In genomic region chr2:111428915-111429314, GRCh38 we compare ENCODE assay signal across 8 cellular contexts.
DNase-seq lines count a peak whose midpoint lies in the region; ATAC-seq and TF ChIP-seq lines count a peak whose summit lies in the region.
"Not testable (repeated sequence)": the region's sequence is repeated elsewhere in the genome, so short reads cannot be mapped to it uniquely, and the experiment has no call there.

No MANE protein-coding gene starts in this region.

- not testable (repeated sequence) for H3K9me3 ChIP-seq in DOHH2 (ENCODE audit: control insufficient read depth, insufficient read depth, low read length); OCI-LY3 (ENCODE audit: insufficient read depth, low read length); trophoblast cell (ENCODE audit: insufficient read depth, low read depth, low read length)

- H4K20me1 ChIP-seq in DOHH2 (ENCODE audit: control insufficient read depth, insufficient read depth, low read depth, low read length) = not testable (repeated sequence)
- peaks cover 37% of the 10 kb centered on the region for H4K20me1 ChIP-seq in OCI-LY3 (ENCODE audit: insufficient read depth, low read length)

- H4K8ac ChIP-seq in trophoblast cell (ENCODE audit: low read depth, low read length) = not testable (repeated sequence)

- peak overlapping the region; percentile 78 for H3K27ac ChIP-seq in DOHH2 (ENCODE audit: low read depth, low read length)
- not testable (repeated sequence) for H3K27ac ChIP-seq in OCI-LY3 (ENCODE audit: low read length); trophoblast cell (ENCODE audit: low read depth, low read length)

- not testable (repeated sequence) for H3K23ac ChIP-seq in trophoblast cell (ENCODE audit: low read length)

- H3K9ac ChIP-seq in OCI-LY3 (ENCODE audit: low read length); trophoblast cell (ENCODE audit: low read length): not testable (repeated sequence)

- H3K18ac ChIP-seq in trophoblast cell (ENCODE audit: low read length) = peak overlapping the region; percentile 88

- peak overlapping the region; percentile 37 for H2AK5ac ChIP-seq in trophoblast cell (ENCODE audit: low read length)

- not testable (repeated sequence) for H3K27me3 Mint-ChIP-seq in activated CD4-positive, alpha-beta T cell treated with anti-CD3 and anti-CD28 coated beads, Interleukin-2, amount 10 ng/mL, durations not matched to agents 24 days and 14 days; activated T-helper 1 cell treated with anti-CD3 and anti-CD28 coated beads, Interleukin-12 subunit alpha, Interleukin-12 subunit beta, Interleukin-2, Interleukin-4 antibody, amounts not matched to agents 30 ng/mL and 10 ng/mL and 1 ng/mL, durations not matched to agents 14 hours and 24 hours and 36 hours (ENCODE audit: insufficient read depth); activated naive CD8-positive, alpha-beta T cell treated with anti-CD3 and anti-CD28 coated beads, Interleukin-2, amount 50 U/mL, for 24 hours; stimulated activated naive CD8-positive, alpha-beta T cell treated with anti-CD3 and anti-CD28 coated beads, Interleukin-15, Interleukin-2, amounts not matched to agents 100 ng/mL and 50 ng/mL, for 24 hours

- not testable (repeated sequence) for H3K36me3 ChIP-seq in DOHH2 (ENCODE audit: control insufficient read depth, low read length); OCI-LY3 (replicated peaks; ENCODE audit: low read depth, low read length); trophoblast cell (ENCODE audit: control insufficient read depth in 1 of 2, insufficient read depth in 2 of 2, low read length in 2 of 2)

- H3K9me3 Mint-ChIP-seq in activated CD4-positive, alpha-beta T cell treated with anti-CD3 and anti-CD28 coated beads, Interleukin-2, amount 10 ng/mL, durations not matched to agents 24 days and 14 days; activated T-helper 1 cell treated with anti-CD3 and anti-CD28 coated beads, Interleukin-12 subunit alpha, Interleukin-12 subunit beta, Interleukin-2, Interleukin-4 antibody, amounts not matched to agents 30 ng/mL and 10 ng/mL and 1 ng/mL, durations not matched to agents 14 hours and 24 hours and 36 hours; activated naive CD8-positive, alpha-beta T cell treated with anti-CD3 and anti-CD28 coated beads, Interleukin-2, amount 50 U/mL, for 24 hours; stimulated activated naive CD8-positive, alpha-beta T cell treated with anti-CD3 and anti-CD28 coated beads, Interleukin-15, Interleukin-2, amounts not matched to agents 100 ng/mL and 50 ng/mL, for 24 hours: not testable (repeated sequence)

- WGBS in trophoblast cell (ENCODE audit: extremely low coverage, insufficient coverage, insufficient read length) = no CpG with 5 or more reads among the region's 6 CpGs

- H3K27ac Mint-ChIP-seq in activated CD4-positive, alpha-beta T cell treated with anti-CD3 and anti-CD28 coated beads, Interleukin-2, amount 10 ng/mL, durations not matched to agents 24 days and 14 days = peak overlapping the region; percentile 91
- peak overlapping the region; percentile 73 for H3K27ac Mint-ChIP-seq in activated T-helper 1 cell treated with anti-CD3 and anti-CD28 coated beads, Interleukin-12 subunit alpha, Interleukin-12 subunit beta, Interleukin-2, Interleukin-4 antibody, amounts not matched to agents 30 ng/mL and 10 ng/mL and 1 ng/mL, durations not matched to agents 14 hours and 24 hours and 36 hours
- peak overlapping the region; percentile 85 for H3K27ac Mint-ChIP-seq in activated naive CD8-positive, alpha-beta T cell treated with anti-CD3 and anti-CD28 coated beads, Interleukin-2, amount 50 U/mL, for 24 hours
- peak overlapping the region; percentile 94 for H3K27ac Mint-ChIP-seq in stimulated activated naive CD8-positive, alpha-beta T cell treated with anti-CD3 and anti-CD28 coated beads, Interleukin-15, Interleukin-2, amounts not matched to agents 100 ng/mL and 50 ng/mL, for 24 hours

- not testable (repeated sequence) for H3K79me2 ChIP-seq in DOHH2 (ENCODE audit: control insufficient read depth, low read length); OCI-LY3 (ENCODE audit: low read length); trophoblast cell (ENCODE audit: control insufficient read depth, insufficient read depth, low read length, poor library complexity)

- H3K9me2 ChIP-seq in DOHH2 (replicated peaks; ENCODE audit: control insufficient read depth, low read length) = not testable (repeated sequence)

- peaks cover 21% of the 10 kb centered on the region for H3K36me3 Mint-ChIP-seq in activated CD4-positive, alpha-beta T cell treated with anti-CD3 and anti-CD28 coated beads, Interleukin-2, amount 10 ng/mL, durations not matched to agents 24 days and 14 days (ENCODE audit: low read depth)
- peaks cover 25% of the 10 kb centered on the region for H3K36me3 Mint-ChIP-seq in activated T-helper 1 cell treated with anti-CD3 and anti-CD28 coated beads, Interleukin-12 subunit alpha, Interleukin-12 subunit beta, Interleukin-2, Interleukin-4 antibody, amounts not matched to agents 30 ng/mL and 10 ng/mL and 1 ng/mL, durations not matched to agents 14 hours and 24 hours and 36 hours (ENCODE audit: low read depth)
- H3K36me3 Mint-ChIP-seq in activated naive CD8-positive, alpha-beta T cell treated with anti-CD3 and anti-CD28 coated beads, Interleukin-2, amount 50 U/mL, for 24 hours (ENCODE audit: low read depth); stimulated activated naive CD8-positive, alpha-beta T cell treated with anti-CD3 and anti-CD28 coated beads, Interleukin-15, Interleukin-2, amounts not matched to agents 100 ng/mL and 50 ng/mL, for 24 hours (ENCODE audit: low read depth): not testable (repeated sequence)

- H3K27me3 ChIP-seq in DOHH2 (ENCODE audit: control insufficient read depth, low read length); OCI-LY3 (ENCODE audit: low read depth, low read length); trophoblast cell (ENCODE audit: insufficient read depth, low read length): not testable (repeated sequence)

- H3K4me3 ChIP-seq in DOHH2 (ENCODE audit: low read length) (peak overlapping the region; percentile 54), OCI-LY3 (ENCODE audit: low read length) (peak overlapping the region; percentile 24; the same call in 1 of the 2 replicates)
- H3K4me3 ChIP-seq in trophoblast cell (ENCODE audit: low read depth, low read length) = not testable (repeated sequence)

- H3F3A ChIP-seq in DOHH2 (ENCODE audit: control insufficient read depth, insufficient read depth) = not testable (repeated sequence)

- ATAC-seq in activated naive CD8-positive, alpha-beta T cell treated with anti-CD3 and anti-CD28 coated beads, Interleukin-2, amount 50 U/mL, for 24 hours = peak; percentile 30

- peak overlapping the region; percentile 69 for H3K4ac ChIP-seq in trophoblast cell (ENCODE audit: low read depth, low read length)

- not testable (repeated sequence) for H3K14ac ChIP-seq in trophoblast cell (ENCODE audit: low read length)

- peak overlapping the region; percentile 56 for H2BK5ac ChIP-seq in trophoblast cell (ENCODE audit: low read depth, low read length, poor library complexity)

- H2AFZ ChIP-seq in OCI-LY3 (ENCODE audit: low read depth, low read length); trophoblast cell (ENCODE audit: insufficient read depth, low read length, poor library complexity): not testable (repeated sequence)

- H3K4me1 ChIP-seq in DOHH2 (ENCODE audit: control insufficient read depth, low read length) (peaks cover 41% of the 10 kb centered on the region), OCI-LY3 (ENCODE audit: low read length) (peaks cover 42% of the 10 kb centered on the region)
- not testable (repeated sequence) for H3K4me1 ChIP-seq in trophoblast cell (ENCODE audit: control insufficient read depth in 1 of 2, insufficient read depth in 2 of 2, low read length in 2 of 2)

- H4K91ac ChIP-seq in trophoblast cell (ENCODE audit: low read depth, low read length) = peak overlapping the region; percentile 62

- peak overlapping the region; percentile 22 for H2BK12ac ChIP-seq in trophoblast cell (ENCODE audit: low read length)

- H3K4me2 ChIP-seq in DOHH2 (ENCODE audit: low read length) (peak overlapping the region; percentile 61), OCI-LY3 (ENCODE audit: low read length) (peak overlapping the region; percentile 55)
- H3K4me2 ChIP-seq in trophoblast cell (ENCODE audit: low read length) = not testable (repeated sequence)

- peak overlapping the region; percentile 80 for H2BK120ac ChIP-seq in trophoblast cell (ENCODE audit: insufficient read depth, low read length, poor library complexity)

- H3K4me3 Mint-ChIP-seq in activated CD4-positive, alpha-beta T cell treated with anti-CD3 and anti-CD28 coated beads, Interleukin-2, amount 10 ng/mL, durations not matched to agents 24 days and 14 days = not testable (repeated sequence)
- peak overlapping the region; percentile 32 for H3K4me3 Mint-ChIP-seq in activated T-helper 1 cell treated with anti-CD3 and anti-CD28 coated beads, Interleukin-12 subunit alpha, Interleukin-12 subunit beta, Interleukin-2, Interleukin-4 antibody, amounts not matched to agents 30 ng/mL and 10 ng/mL and 1 ng/mL, durations not matched to agents 14 hours and 24 hours and 36 hours
- H3K4me3 Mint-ChIP-seq in activated naive CD8-positive, alpha-beta T cell treated with anti-CD3 and anti-CD28 coated beads, Interleukin-2, amount 50 U/mL, for 24 hours = peak overlapping the region; percentile 40
- peak overlapping the region; percentile 50 for H3K4me3 Mint-ChIP-seq in stimulated activated naive CD8-positive, alpha-beta T cell treated with anti-CD3 and anti-CD28 coated beads, Interleukin-15, Interleukin-2, amounts not matched to agents 100 ng/mL and 50 ng/mL, for 24 hours

- peak overlapping the region; percentile 18 for H4K12ac ChIP-seq in trophoblast cell (ENCODE audit: low read depth, low read length)

- not testable (repeated sequence) for TF ChIP-seq CTCF in DOHH2 (IDR thresholded peaks at IDR 0.05; ENCODE audit: low read depth, low read length, poor library complexity, severe bottlenecking); OCI-LY3 (IDR thresholded peaks at IDR 0.05; ENCODE audit: low read depth, low read length)

- peaks cover 27% of the 10 kb centered on the region for H3K4me1 Mint-ChIP-seq in activated CD4-positive, alpha-beta T cell treated with anti-CD3 and anti-CD28 coated beads, Interleukin-2, amount 10 ng/mL, durations not matched to agents 24 days and 14 days
- H3K4me1 Mint-ChIP-seq in activated T-helper 1 cell treated with anti-CD3 and anti-CD28 coated beads, Interleukin-12 subunit alpha, Interleukin-12 subunit beta, Interleukin-2, Interleukin-4 antibody, amounts not matched to agents 30 ng/mL and 10 ng/mL and 1 ng/mL, durations not matched to agents 14 hours and 24 hours and 36 hours (ENCODE audit: low read depth) = peaks cover 37% of the 10 kb centered on the region
- H3K4me1 Mint-ChIP-seq in activated naive CD8-positive, alpha-beta T cell treated with anti-CD3 and anti-CD28 coated beads, Interleukin-2, amount 50 U/mL, for 24 hours = peaks cover 57% of the 10 kb centered on the region
- peaks cover 50% of the 10 kb centered on the region for H3K4me1 Mint-ChIP-seq in stimulated activated naive CD8-positive, alpha-beta T cell treated with anti-CD3 and anti-CD28 coated beads, Interleukin-15, Interleukin-2, amounts not matched to agents 100 ng/mL and 50 ng/mL, for 24 hours (ENCODE audit: low read depth)

- intact Hi-C loops in activated CD4-positive, alpha-beta T cell treated with anti-CD3 and anti-CD28 coated beads, Interleukin-2, amount 10 ng/mL, durations not matched to agents 24 days and 14 days (cut with micrococcal nuclease); activated T-helper 1 cell treated with anti-CD3 and anti-CD28 coated beads, Interleukin-12 subunit alpha, Interleukin-12 subunit beta, Interleukin-2, Interleukin-4 antibody, amounts not matched to agents 30 ng/mL and 10 ng/mL and 1 ng/mL, durations not matched to agents 14 hours and 24 hours and 36 hours (cut with micrococcal nuclease): not testable (repeated sequence)

- not testable (repeated sequence) for DNase-seq in activated CD4-positive, alpha-beta T cell treated with anti-CD3 and anti-CD28 coated beads, Interleukin-2, amount 10 ng/mL, durations not matched to agents 24 days and 14 days; activated T-helper 1 cell treated with anti-CD3 and anti-CD28 coated beads, Interleukin-12 subunit alpha, Interleukin-12 subunit beta, Interleukin-2, Interleukin-4 antibody, amounts not matched to agents 30 ng/mL and 10 ng/mL and 1 ng/mL, durations not matched to agents 14 hours and 24 hours and 36 hours (ENCODE audit: low spot score); trophoblast cell
- peak; percentile 21 for DNase-seq in activated naive CD8-positive, alpha-beta T cell treated with anti-CD3 and anti-CD28 coated beads, Interleukin-2, amount 50 U/mL, for 24 hours
- DNase-seq in left kidney (ENCODE audit: low read depth, low spot score) = peak; percentile 27

- H3K79me1 ChIP-seq in trophoblast cell (ENCODE audit: low read length) = not testable (repeated sequence)
